ENCODE assay signal across 2 cellular contexts in genomic region chr1:211469113-211469512, GRCh38.
TF ChIP-seq lines count a peak whose summit lies in the region.

No MANE protein-coding gene starts in this region.

TF ChIP-seq in HepG2, 621 proteins besides CTCF, POLR2A, EP300 and RAD21:
- TF ChIP-seq ZNF510 (CRISPR knock-in tag; IDR thresholded peaks at IDR 0.05; ENCODE audit: low read depth), result no peak
- no peak for TF ChIP-seq ZBED4 (CRISPR knock-in tag; IDR thresholded peaks at IDR 0.05; ENCODE audit: borderline replicate concordance)
- TF ChIP-seq ZBTB42 (CRISPR knock-in tag; IDR thresholded peaks at IDR 0.05), result no peak
- peak; percentile 80 for TF ChIP-seq BCL6 (CRISPR knock-in tag; IDR thresholded peaks at IDR 0.05)

TF ChIP-seq in endothelial cell of umbilical vein, 7 proteins besides CTCF, POLR2A, EP300 and RAD21:
- no peak for TF ChIP-seq POLR2AphosphoS5 (IDR thresholded peaks at IDR 0.05; ENCODE audit: insufficient read depth, low read depth, low read length)
- no peak for TF ChIP-seq JUN (IDR thresholded peaks at IDR 0.05; ENCODE audit: borderline replicate concordance, insufficient read depth, insufficient read length, low read depth)
- no peak for TF ChIP-seq MYC (IDR thresholded peaks at IDR 0.05; ENCODE audit: low read depth, low read length)
- TF ChIP-seq EZH2 (IDR thresholded peaks at IDR 0.05; ENCODE audit: borderline replicate concordance, low read depth, low read length, severe bottlenecking), result no peak
- no peak for TF ChIP-seq FOS (IDR thresholded peaks at IDR 0.05; ENCODE audit: borderline replicate concordance, insufficient read depth, low read length)
- TF ChIP-seq MAX (IDR thresholded peaks at IDR 0.05; ENCODE audit: insufficient read depth, insufficient read length), result no peak
